Comparison of ENCODE assay signal across 9 cellular contexts in genomic region chr3:141386611-141387110, GRCh38. TPM values are rescaled to one million over a fixed set of nuclear protein-coding genes. Genes with fewer than 3 reads are reported as not detected.
DNase-seq lines count a peak whose midpoint lies in the region; ATAC-seq, FAIRE-seq and TF ChIP-seq lines count a peak whose summit lies in the region.
"Had no signal": no experiment of that assay in that cellular context is flagged by ENCODE, and none has a peak within 500 bp of the region (broad histone marks: within the 10 kb centered on the region; RNA-seq: fewer than 3 reads in every experiment).

No MANE protein-coding gene starts in this region.

- H3K4me3 Mint-ChIP-seq in neural progenitor cell, result peak overlapping the region; percentile 70

- no peaks in the 10 kb centered on the region for H3K9me3 Mint-ChIP-seq in neural progenitor cell

- TF ChIP-seq EP300 in K562 (IDR thresholded peaks at IDR 0.05; ENCODE audit: low read length), result peak; percentile 73; the same call in 1 of the 2 replicates

- no TSS peak for BruUV-seq in K562 (replicated peaks; lab: Mats Ljungman, UMichigan)

- no peak for TF ChIP-seq RAD21 in K562 (CRISPR knock-in tag; conservative IDR thresholded peaks at IDR 0.05 in 1 of 2, IDR thresholded peaks at IDR 0.05 in 1 of 2)

- peaks cover 5% of the 10 kb centered on the region for H3K36me3 Mint-ChIP-seq in neural progenitor cell

- H3K27ac ChIP-seq in K562 (ENCODE audit: extremely low read depth, low read depth, low read length), result no peak overlapping the region; the same call in 2 of the 3 replicates
- no peak overlapping the region for H3K27ac ChIP-seq in neural progenitor cell
- peak overlapping the region in 3 of 10 donors; percentile 1 to 28 (median 13) for H3K27ac ChIP-seq in heart right ventricle

- POLR2A ChIA-PET in K562 (lab: Yijun Ruan, JAX), result interaction anchor here (0.9 to 4.2 kb wide), 7 partner anchors 11 to 171 kb away, joined by 3 to 27 read pairs (median 4); partner anchors contain the start of gene ZBTB38

- in situ Hi-C loops in K562 (cut with MboI), result no loop called here
- in situ Hi-C loops in KBM-7 (cut with MboI; ENCODE audit: low pct_unique_long_range_greater_than_20kb, low sequenced_read_pairs), result no loop called here

- CTCF ChIA-PET in K562 (lab: Yijun Ruan, JAX; ENCODE audit: low intra/inter-chr PET ratio), result no interaction called here

- H3K9ac ChIP-seq in K562 (ENCODE audit: insufficient read depth in 1 of 2, low read depth in 2 of 2, low read length in 2 of 2), result peak overlapping the region in 1 of 2 experiments; percentile 56; a peak in 1 of 4 replicates
- no peak overlapping the region for H3K9ac ChIP-seq in neural progenitor cell

- no peaks in the 10 kb centered on the region for H3K79me2 ChIP-seq in K562 (ENCODE audit: control insufficient read depth, insufficient read depth, low read length)
- H3K79me2 ChIP-seq in neural progenitor cell (ENCODE audit: low read depth), result no peaks in the 10 kb centered on the region

- intact Hi-C loops in K562 (cut with micrococcal nuclease), result no loop called here
- intact Hi-C loops in heart right ventricle (cut with DNase I), result no loop called here

- H3K4me3 ChIP-seq in K562 (no peak overlapping the region), neural progenitor cell (no peak overlapping the region), heart right ventricle (peak overlapping the region in 4 of 10 donors; percentile 1 to 13 (median 2))

- no peaks in the 10 kb centered on the region for H3K27me3 Mint-ChIP-seq in neural progenitor cell (ENCODE audit: insufficient read depth, low read depth)

- WGBS in K562 (ENCODE audit: insufficient coverage, low coverage, missing lambda C conversion rate), result 17% methylated on average over 5 of the region's 5 CpGs
- WGBS in heart right ventricle, 2 donors, result 77 to 80% methylated on average over 5 of the region's 5 CpGs

- peak overlapping the region; percentile 95 for H3K27ac Mint-ChIP-seq in neural progenitor cell

- H3K36me3 ChIP-seq in K562 (ENCODE audit: control insufficient read depth, insufficient read depth, low read length), result peaks cover 52% of the 10 kb centered on the region
- H3K36me3 ChIP-seq in neural progenitor cell, result no peaks in the 10 kb centered on the region
- H3K36me3 ChIP-seq in heart right ventricle, result peaks cover 0 to 66% (median 20%) of the 10 kb centered on the region in 9 donors

- FAIRE-seq in K562 (lab: Jason Lieb, UNC), result peak; percentile 74
- FAIRE-seq: colon had no signal

- H3K9me1 ChIP-seq in K562 (ENCODE audit: control insufficient read depth, insufficient read depth, low read length), result no peaks in the 10 kb centered on the region

- peak overlapping the region; percentile 18 for H2AFZ ChIP-seq in K562 (ENCODE audit: low read depth, low read length)
- H2AFZ ChIP-seq in neural progenitor cell (replicated peaks), result peak overlapping the region; percentile 84

- no peaks in the 10 kb centered on the region for H4K20me1 ChIP-seq in K562 (replicated peaks; ENCODE audit: control insufficient read depth, insufficient read depth, low read length)
- no peaks in the 10 kb centered on the region for H4K20me1 ChIP-seq in neural progenitor cell (ENCODE audit: low read depth)

- no peaks in the 10 kb centered on the region for H3K27me3 ChIP-seq in K562 (ENCODE audit: control insufficient read depth in 2 of 2, insufficient read depth in 2 of 2, low read length in 2 of 2)
- no peaks in the 10 kb centered on the region for H3K27me3 ChIP-seq in neural progenitor cell
- H3K27me3 ChIP-seq in heart right ventricle, result no peaks in the 10 kb centered on the region

- ATAC-seq in HG03442 (IDR thresholded peaks at IDR 0.05; ENCODE audit: unreplicated experiment), result peak; percentile 25
- ATAC-seq in K562, result peak; percentile 96
- no peak for ATAC-seq in heart right ventricle

- peaks cover 60% of the 10 kb centered on the region for H3K4me1 Mint-ChIP-seq in neural progenitor cell

- H3K4me2 ChIP-seq in K562 (ENCODE audit: insufficient read depth, low read length), result peak overlapping the region; percentile 47; the same call in 1 of the 2 replicates
- H3K4me2 ChIP-seq in neural progenitor cell, result no peak overlapping the region

- peaks cover 0 to 6% of the 10 kb centered on the region in 2 experiments; a peak in 3 of 5 replicates for H3K4me1 ChIP-seq in K562 (replicated peaks in 1 of 2; ENCODE audit: control insufficient read depth in 2 of 2, insufficient read depth in 2 of 2, low read length in 2 of 2)
- H3K4me1 ChIP-seq in neural progenitor cell, result peaks cover 12% of the 10 kb centered on the region
- H3K4me1 ChIP-seq in heart right ventricle, result peaks cover 0 to 28% (median 6%) of the 10 kb centered on the region in 9 donors

- peak; percentile 87 for TF ChIP-seq POLR2A in GM15510 (IDR thresholded peaks at IDR 0.05; ENCODE audit: borderline replicate concordance, extremely low read depth, insufficient read length)
- TF ChIP-seq POLR2A in K562 (conservative IDR thresholded peaks at IDR 0.05), result no peak

- H3F3A ChIP-seq in neural progenitor cell (ENCODE audit: low read depth), result peaks cover under 1% of the 10 kb centered on the region

- peak in 1 of 4 experiments; percentile 42 for DNase-seq in K562 (ENCODE audit: extremely low read depth in 1 of 4, low spot score in 3 of 4)
- DNase-seq in neural progenitor cell (ENCODE audit: low spot score), result no peak
- no peak for DNase-seq in NCI-H2107 treated with DMSO at 0.1 percent for 48 hours (lab: John Stamatoyannopoulos, UW; ENCODE audit: unreplicated experiment)
- no peak for DNase-seq in KBM-7
- DNase-seq in 8988T, result no peak
- DNase-seq in heart right ventricle, result no peak

- H3K9me3 ChIP-seq in K562 (replicated peaks; ENCODE audit: control insufficient read depth, insufficient read depth, low read depth, low read length), result no peaks in the 10 kb centered on the region
- no peaks in the 10 kb centered on the region for H3K9me3 ChIP-seq in neural progenitor cell (ENCODE audit: low read depth)
- H3K9me3 ChIP-seq in heart right ventricle, result no peaks in the 10 kb centered on the region

- TF ChIP-seq CTCF in K562 (IDR thresholded peaks at IDR 0.05 in 2 of 3, conservative IDR thresholded peaks at IDR 0.05 in 1 of 3; ENCODE audit: insufficient read depth in 2 of 3, low read depth in 1 of 3, low read length in 3 of 3) (no peak), neural progenitor cell (IDR thresholded peaks at IDR 0.05) (no peak), heart right ventricle (IDR thresholded peaks at IDR 0.05) (no peak)

TF ChIP-seq in K562, 482 proteins besides CTCF, POLR2A, EP300 and RAD21 (continues in another document):
- TF ChIP-seq TRIM24 (IDR thresholded peaks at IDR 0.05) (peak; percentile 55 to 58; a peak in 2 of 4 replicates), ZNF277 (CRISPR knock-in tag; IDR thresholded peaks at IDR 0.05; ENCODE audit: borderline replicate concordance) (no peak), NCOA1 (IDR thresholded peaks at IDR 0.05; ENCODE audit: low read depth) (no peak), TARDBP (IDR thresholded peaks at IDR 0.05) (no peak), ZBTB43 (CRISPR knock-in tag; IDR thresholded peaks at IDR 0.05) (no peak), ATF4 (CRISPR knock-in tag; IDR thresholded peaks at IDR 0.05) (peak; percentile 84)

RNA-seq across cellular contexts. Expression of gene ZBTB38, which starts 18.4 kb away (rescaled TPM):
- total RNA-seq in K562 (2011; cell fraction: chromatin; rRNA removed; ENCODE audit: low replicate concordance), result 53.5 and 97.8 TPM in 2 replicates
- total RNA-seq in K562 (2011; cell fraction: nucleolus; rRNA removed), result 22.0 and 29.1 TPM in 2 replicates
- 61.7 and 84.8 TPM in 2 replicates for total RNA-seq in K562 (2011; cell fraction: nucleoplasm; rRNA removed)
- total RNA-seq in K562 (2014; rRNA removed) (22.9 and 24.8 TPM in 2 replicates), K562 (2014; rRNA removed; fragmentation: Illumina TruSeq; extraction: Trizol) (39.4 and 43.6 TPM in 2 replicates), K562 (2015; rRNA removed; fragmentation: Illumina TruSeq; extraction: Trizol) (33.5 and 33.7 TPM in 2 replicates), K562 (2021) (30.7 and 36.3 TPM in 2 replicates), neural progenitor cell (ENCODE audit: low replicate concordance) (16.9 and 24.5 TPM in 2 replicates), heart right ventricle (100 to 1,000 TPM in 8 of 10 donors, 10 to 100 TPM in 2; 86.8 to 156 (median 139) TPM)
- polyA plus RNA-seq in K562 (2011; rRNA removed) (18.0 and 22.5 TPM in 2 replicates), K562 (2014; fragmentation: Illumina TruSeq; extraction: Trizol) (24.0 and 26.2 TPM in 2 replicates), K562 (2014; fragmentation: Nextera tagmentation; extraction: Ambion mirVana) (10 to 100 TPM; 14.2 to 17.9 TPM), K562 (2014; rRNA removed) (12.1 and 12.6 TPM in 2 replicates), heart right ventricle (10 to 100 TPM; 14.7 to 21.3 TPM)
- polyA plus RNA-seq in K562 (2011; cell fraction: cytosol; rRNA removed), result 6.7 and 14.9 TPM in 2 replicates
- polyA plus RNA-seq in K562 (2011; cell fraction: nucleus; rRNA removed), result 22.7 and 28.6 TPM in 2 replicates
- polyA plus RNA-seq in K562 (2012), result 19.0 and 21.1 TPM in 2 replicates
- 64.1 and 109 TPM in 2 replicates for polyA minus RNA-seq in K562 (2011; rRNA and poly(A)+ RNA removed)
- 27.8 and 34.9 TPM in 2 replicates for polyA minus RNA-seq in K562 (2011; cell fraction: cytosol; rRNA and poly(A)+ RNA removed)
- 35.9 and 61.9 TPM in 2 replicates for polyA minus RNA-seq in K562 (2011; cell fraction: nucleus; rRNA and poly(A)+ RNA removed)

Comparison
In these comparisons a context has a peak if more than half of its experiments do, and no peak if none do; other contexts are left out.
1. ATAC-seq: peak in HG03442 (single experiment) and K562 (single experiment); none in heart right ventricle (0 of 8).